30 cellular contexts compared by ENCODE assay signal in genomic region chr1:63976006-63976405, GRCh38.
"Had no signal": no experiment of that assay in that cellular context is flagged by ENCODE, and none has a peak within 500 bp of the region (broad histone marks: within the 10 kb centered on the region; RNA-seq: fewer than 3 reads in every experiment).

No MANE protein-coding gene starts in this region.

- H3K36me3 Mint-ChIP-seq: activated CD4-positive, alpha-beta memory T cell treated with anti-CD3 and anti-CD28 coated beads for 36 hours; activated naive CD4-positive, alpha-beta T cell treated with anti-CD3 and anti-CD28 coated beads, Interleukin-2, amount 10 ng/mL, durations not matched to agents 7 days and 5 days; activated naive CD8-positive, alpha-beta T cell treated with anti-CD3 and anti-CD28 coated beads, Interleukin-2, amount 10 ng/mL, durations not matched to agents 7 days and 5 days had no signal

- H3K4me3 Mint-ChIP-seq: activated CD4-positive, alpha-beta memory T cell treated with anti-CD3 and anti-CD28 coated beads for 36 hours; activated CD4-positive, alpha-beta T cell treated with anti-CD3 and anti-CD28 coated beads, Interleukin-2, amount 10 ng/mL, durations not matched to agents 24 days and 14 days; activated naive CD4-positive, alpha-beta T cell treated with anti-CD3 and anti-CD28 coated beads, Interleukin-2, amount 10 ng/mL, durations not matched to agents 7 days and 5 days; activated naive CD8-positive, alpha-beta T cell treated with anti-CD3 and anti-CD28 coated beads, Interleukin-2, amount 10 ng/mL, durations not matched to agents 7 days and 5 days; activated T-helper 1 cell treated with anti-CD3 and anti-CD28 coated beads, Interleukin-12 subunit alpha, Interleukin-12 subunit beta, Interleukin-2, Interleukin-4 antibody, amounts not matched to agents 30 ng/mL and 10 ng/mL and 1 ng/mL, durations not matched to agents 14 hours and 24 hours and 36 hours; T-helper 17 cell; type B pancreatic cell had no signal

- H3K27ac ChIP-seq: breast epithelium, epithelial cell of prostate, gastroesophageal sphincter, heart left ventricle, left ventricle myocardium inferior, parathyroid adenoma, psoas muscle, spleen, testis, uterus had no signal

- H3K9me3 ChIP-seq: breast epithelium, gastroesophageal sphincter, heart left ventricle, left ventricle myocardium inferior, psoas muscle, spleen, testis, uterus had no signal

- H3K79me2 ChIP-seq: parathyroid adenoma had no signal

- DNase-seq: activated CD4-positive, alpha-beta memory T cell treated with anti-CD3 and anti-CD28 coated beads for 36 hours; activated CD4-positive, alpha-beta T cell treated with anti-CD3 and anti-CD28 coated beads, Interleukin-2, amount 10 ng/mL, durations not matched to agents 24 days and 14 days; activated CD4-positive, CD25-positive, alpha-beta regulatory T cell treated with anti-CD3 and anti-CD28 coated beads, Interleukin-2, amount 50 U/mL, for 72 hours; activated CD8-positive, alpha-beta memory T cell treated with anti-CD3 and anti-CD28 coated beads, Interleukin-2, amount 50 U/mL, for 4 hours; activated effector memory CD4-positive, alpha-beta T cell treated with anti-CD3 and anti-CD28 coated beads, Interleukin-2, amount 50 U/mL, for 16 hours; activated naive CD4-positive, alpha-beta T cell treated with anti-CD3 and anti-CD28 coated beads, Interleukin-2, amount 10 ng/mL, durations not matched to agents 7 days and 5 days; activated naive CD8-positive, alpha-beta T cell treated with anti-CD3 and anti-CD28 coated beads, Interleukin-2, amount 10 ng/mL, durations not matched to agents 7 days and 5 days; activated T-cell treated with anti-CD3 and anti-CD28 coated beads, Interleukin-2, amount 50 U/mL, for 1 hour; central memory CD4-positive, alpha-beta T cell; dermis blood vessel endothelial cell; effector CD4-positive, alpha-beta T cell; heart left ventricle; hypothalamus; kidney glomerular epithelial cell; left ventricle myocardium inferior; psoas muscle; right cardiac atrium; spleen; stimulated activated naive CD4-positive, alpha-beta T cell; T-helper 17 cell; T1000; testis; uterus had no signal

- ATAC-seq: gastroesophageal sphincter, heart left ventricle, psoas muscle, right cardiac atrium, T-helper 17 cell had no signal

- H3K27me3 Mint-ChIP-seq: activated CD4-positive, alpha-beta T cell treated with anti-CD3 and anti-CD28 coated beads, Interleukin-2, amount 10 ng/mL, durations not matched to agents 24 days and 14 days; activated naive CD4-positive, alpha-beta T cell treated with anti-CD3 and anti-CD28 coated beads, Interleukin-2, amount 10 ng/mL, durations not matched to agents 7 days and 5 days; activated naive CD8-positive, alpha-beta T cell treated with anti-CD3 and anti-CD28 coated beads, Interleukin-2, amount 10 ng/mL, durations not matched to agents 7 days and 5 days; type B pancreatic cell had no signal

- H2AFZ ChIP-seq: parathyroid adenoma had no signal

- H3K36me3 ChIP-seq: breast epithelium, gastroesophageal sphincter, heart left ventricle, left ventricle myocardium inferior, spleen, uterus had no signal

- H3K4me1 Mint-ChIP-seq: activated CD4-positive, alpha-beta T cell treated with anti-CD3 and anti-CD28 coated beads, Interleukin-2, amount 10 ng/mL, durations not matched to agents 24 days and 14 days; activated naive CD4-positive, alpha-beta T cell treated with anti-CD3 and anti-CD28 coated beads, Interleukin-2, amount 10 ng/mL, durations not matched to agents 7 days and 5 days; activated naive CD8-positive, alpha-beta T cell treated with anti-CD3 and anti-CD28 coated beads, Interleukin-2, amount 10 ng/mL, durations not matched to agents 7 days and 5 days; T-helper 17 cell had no signal

- H3K4me1 ChIP-seq: breast epithelium, gastroesophageal sphincter, spleen, testis, uterus had no signal

- H3K9me3 Mint-ChIP-seq: activated CD4-positive, alpha-beta memory T cell treated with anti-CD3 and anti-CD28 coated beads for 36 hours; activated CD4-positive, alpha-beta T cell treated with anti-CD3 and anti-CD28 coated beads, Interleukin-2, amount 10 ng/mL, durations not matched to agents 24 days and 14 days; activated naive CD4-positive, alpha-beta T cell treated with anti-CD3 and anti-CD28 coated beads, Interleukin-2, amount 10 ng/mL, durations not matched to agents 7 days and 5 days; activated naive CD8-positive, alpha-beta T cell treated with anti-CD3 and anti-CD28 coated beads, Interleukin-2, amount 10 ng/mL, durations not matched to agents 7 days and 5 days; activated T-helper 1 cell treated with anti-CD3 and anti-CD28 coated beads, Interleukin-12 subunit alpha, Interleukin-12 subunit beta, Interleukin-2, Interleukin-4 antibody, amounts not matched to agents 30 ng/mL and 10 ng/mL and 1 ng/mL, durations not matched to agents 14 hours and 24 hours and 36 hours had no signal

- H3K27ac Mint-ChIP-seq: activated CD4-positive, alpha-beta memory T cell treated with anti-CD3 and anti-CD28 coated beads for 36 hours; activated CD4-positive, alpha-beta T cell treated with anti-CD3 and anti-CD28 coated beads, Interleukin-2, amount 10 ng/mL, durations not matched to agents 24 days and 14 days; activated naive CD4-positive, alpha-beta T cell treated with anti-CD3 and anti-CD28 coated beads, Interleukin-2, amount 10 ng/mL, durations not matched to agents 7 days and 5 days; activated naive CD8-positive, alpha-beta T cell treated with anti-CD3 and anti-CD28 coated beads, Interleukin-2, amount 10 ng/mL, durations not matched to agents 7 days and 5 days; activated T-helper 1 cell treated with anti-CD3 and anti-CD28 coated beads, Interleukin-12 subunit alpha, Interleukin-12 subunit beta, Interleukin-2, Interleukin-4 antibody, amounts not matched to agents 30 ng/mL and 10 ng/mL and 1 ng/mL, durations not matched to agents 14 hours and 24 hours and 36 hours; T-helper 17 cell; type B pancreatic cell had no signal

- H3K4me3 ChIP-seq: breast epithelium, gastroesophageal sphincter, heart left ventricle, left ventricle myocardium inferior, lung, psoas muscle, spleen, testis, uterus had no signal
